Comparison of ENCODE assay signal across 9 cellular contexts in genomic region chr16:24976971-24977672, GRCh38. TPM values are rescaled to one million over a fixed set of nuclear protein-coding genes. Genes with fewer than 3 reads are reported as not detected.
DNase-seq lines count a peak whose midpoint lies in the region; ATAC-seq and TF ChIP-seq lines count a peak whose summit lies in the region.
"Had no signal": no experiment of that assay in that cellular context is flagged by ENCODE, and none has a peak within 500 bp of the region (broad histone marks: within the 10 kb centered on the region; RNA-seq: fewer than 3 reads in every experiment).

No MANE protein-coding gene starts in this region.

- peaks cover 49% of the 10 kb centered on the region for H3K9me1 ChIP-seq in IMR-90 (ENCODE audit: insufficient read depth, low read length)

- no peak overlapping the region for H2AFZ ChIP-seq in IMR-90 (replicated peaks; ENCODE audit: low read length, poor library complexity)
- no peak overlapping the region for H2AFZ ChIP-seq in parathyroid adenoma

- intact Hi-C loops in IMR-90 (cut with micrococcal nuclease), result loop anchor here (1.0 to 10.0 kb wide), 4 partner anchors 10 to 158 kb away; no protein-coding TSS in a partner anchor

- peak overlapping the region; percentile 82 for H3K56ac ChIP-seq in IMR-90 (ENCODE audit: extremely low read depth, insufficient read depth, low read length)

- H3K4me3 ChIP-seq in IMR-90 (ENCODE audit: insufficient read depth, low read depth, low read length) (no peak overlapping the region), parathyroid adenoma (ENCODE audit: low read depth, low read length) (no peak overlapping the region), BE2C (ENCODE audit: low read depth, low read length) (no peak overlapping the region)

- no peak for TF ChIP-seq CTCF in IMR-90 (conservative IDR thresholded peaks at IDR 0.05; ENCODE audit: low read depth, low read length)
- TF ChIP-seq CTCF in parathyroid adenoma (IDR thresholded peaks at IDR 0.05), result no peak
- no peak for TF ChIP-seq CTCF in BE2C (IDR thresholded peaks at IDR 0.05; ENCODE audit: low read depth, low read length)

- peak overlapping the region; percentile 97 for H2BK5ac ChIP-seq in IMR-90 (ENCODE audit: low read depth, low read length, poor library complexity, severe bottlenecking)

- no peak for TF ChIP-seq RAD21 in IMR-90 (IDR thresholded peaks at IDR 0.05; ENCODE audit: low read length)

- no peaks in the 10 kb centered on the region for H3K9me3 ChIP-seq in IMR-90 (ENCODE audit: control insufficient read depth, insufficient read depth, low read length)
- H3K9me3 ChIP-seq in parathyroid adenoma (ENCODE audit: control insufficient read depth, low read length), result no peaks in the 10 kb centered on the region
- no peaks in the 10 kb centered on the region for H3K9me3 ChIP-seq in BE2C

- peak overlapping the region; percentile 94 for H2BK15ac ChIP-seq in IMR-90 (ENCODE audit: low read depth, low read length)

- H3K4me1 ChIP-seq in IMR-90 (ENCODE audit: control insufficient read depth, insufficient read depth, low read length) (peaks cover 29% of the 10 kb centered on the region), parathyroid adenoma (no peaks in the 10 kb centered on the region), BE2C (peaks cover 10% of the 10 kb centered on the region)

- peak overlapping the region; percentile 81 for H2AK9ac ChIP-seq in IMR-90 (replicated peaks; ENCODE audit: low read depth, low read length, poor library complexity)

- DNase-seq in A172 (ENCODE audit: low spot score) (peak; percentile 67), IMR-90 (no peak), cerebellum (ENCODE audit: low spot score) (peak; percentile 56), BE2C (no peak), NCI-H2029 treated with DMSO at 0.1 percent for 48 hours (lab: John Stamatoyannopoulos, UW) (no peak)
- DNase-seq in effector CD4-positive, alpha-beta T cell, result no peak
- DNase-seq in stimulated activated CD4-positive, alpha-beta T cell treated with anti-CD3 and anti-CD28 coated beads, Interleukin-4, amount 100 ng/mL, for 24 hours, result no peak
- DNase-seq: NCI-H2227 treated with DMSO at 0.1 percent for 48 hours had no signal

- H3K4me2 ChIP-seq in IMR-90 (ENCODE audit: low read depth, low read length) (peak overlapping the region; percentile 39), parathyroid adenoma (ENCODE audit: low read length) (no peak overlapping the region)

- H3K79me2 ChIP-seq in parathyroid adenoma, result peaks cover under 1% of the 10 kb centered on the region

- 97% methylated on average over 12 of the region's 16 CpGs; no CpG with 5 or more reads in 1 of the 2 experiments for WGBS in IMR-90 (ENCODE audit: extremely low coverage in 2 of 2, insufficient read length in 1 of 2), 2 experiments

- peak; percentile 40; the same call in 1 of the 2 replicates for ATAC-seq in IMR-90 (ENCODE audit: low read depth)

- peak overlapping the region; percentile 81 for H4K91ac ChIP-seq in IMR-90 (ENCODE audit: insufficient read depth, low read depth, low read length)

- no peaks in the 10 kb centered on the region for H4K20me1 ChIP-seq in IMR-90 (ENCODE audit: insufficient read depth, low read length)

- in situ Hi-C loops in IMR-90 (cut with MboI; ENCODE audit: low sequenced_read_pairs), result no loop called here

- POLR2A ChIA-PET in IMR-90 (lab: Charles Lee; ENCODE audit: unreplicated experiment), result interaction anchor here (0.7 kb wide), 1 partner anchor 15 kb away, joined by 5 read pairs; no protein-coding TSS in a partner anchor

- BruUV-seq in IMR-90 (replicated peaks; lab: Mats Ljungman, UMichigan), result no TSS peak

- H3K14ac ChIP-seq in IMR-90 (replicated peaks; ENCODE audit: low read depth, low read length), result peak overlapping the region; percentile 85

- H3K9ac ChIP-seq in IMR-90 (ENCODE audit: low read depth, low read length), result peak overlapping the region; percentile 35
- no peak overlapping the region for H3K9ac ChIP-seq in parathyroid adenoma

- H3K18ac ChIP-seq in IMR-90 (ENCODE audit: low read depth, low read length), result peak overlapping the region; percentile 87

- H3K27me3 ChIP-seq in IMR-90 (ENCODE audit: control insufficient read depth, insufficient read depth, low read length), result no peaks in the 10 kb centered on the region
- H3K27me3 ChIP-seq in parathyroid adenoma (ENCODE audit: control insufficient read depth, insufficient read depth, low read length), result no peaks in the 10 kb centered on the region
- H3K27me3 ChIP-seq in BE2C, result no peaks in the 10 kb centered on the region

- peak overlapping the region; percentile 95 for H3K23ac ChIP-seq in IMR-90 (ENCODE audit: low read depth, low read length)

- dilution Hi-C loops in IMR-90 (cut with HindIII; ENCODE audit: low sequenced_read_pairs, unreplicated experiment), result no loop called here

- peak overlapping the region; percentile 83 for H4K5ac ChIP-seq in IMR-90 (ENCODE audit: low read depth, low read length)

- peak overlapping the region; percentile 82 to 83 for H4K8ac ChIP-seq in IMR-90 (ENCODE audit: low read depth in 2 of 2, low read length in 2 of 2)

- H2BK20ac ChIP-seq in IMR-90 (ENCODE audit: low read depth, low read length), result peak overlapping the region; percentile 84

- H3K79me1 ChIP-seq in IMR-90 (ENCODE audit: low read depth in 1 of 2, low read length in 2 of 2), result peaks cover 57 to 79% of the 10 kb centered on the region in 2 experiments

- H3K27ac ChIP-seq in IMR-90 (ENCODE audit: insufficient read depth, low read length), result peak overlapping the region; percentile 97
- peak overlapping the region; percentile 27 for H3K27ac ChIP-seq in parathyroid adenoma

- H3K36me3 ChIP-seq in IMR-90 (ENCODE audit: control insufficient read depth, insufficient read depth, low read length), result peaks cover 30% of the 10 kb centered on the region
- H3K36me3 ChIP-seq in parathyroid adenoma (ENCODE audit: control insufficient read depth, insufficient read depth, low read length), result no peaks in the 10 kb centered on the region
- H3K36me3 ChIP-seq in BE2C, result peaks cover 11% of the 10 kb centered on the region

- TF ChIP-seq POLR2A in IMR-90 (IDR thresholded peaks at IDR 0.05; ENCODE audit: low read depth, low read length), result no peak

- peak overlapping the region; percentile 85 for H2AK5ac ChIP-seq in IMR-90 (ENCODE audit: low read depth, low read length)

- H3K4ac ChIP-seq in IMR-90 (ENCODE audit: low read depth, low read length), result peak overlapping the region; percentile 91

- CTCF ChIA-PET in IMR-90 (lab: Yijun Ruan, JAX), result interaction anchor here (0.8 kb wide), 1 partner anchor 40 kb away, joined by 5 read pairs; no protein-coding TSS in a partner anchor

- H2BK120ac ChIP-seq in IMR-90 (ENCODE audit: low read depth, low read length), result peak overlapping the region; percentile 98

TF ChIP-seq in IMR-90, 13 proteins besides CTCF, POLR2A, EP300 and RAD21:
- no peak for TF ChIP-seq FOS (IDR thresholded peaks at IDR 0.05; ENCODE audit: low read depth, low read length)
- TF ChIP-seq MAZ (IDR thresholded peaks at IDR 0.05; ENCODE audit: borderline replicate concordance, low read depth, low read length), result no peak
- TF ChIP-seq ELK1 (IDR thresholded peaks at IDR 0.05; ENCODE audit: borderline replicate concordance, low read depth, low read length), result no peak
- no peak for TF ChIP-seq USF2 (IDR thresholded peaks at IDR 0.05; ENCODE audit: low read depth, low read length)
- no peak for TF ChIP-seq SMC3 (IDR thresholded peaks at IDR 0.05; ENCODE audit: low read depth, low read length)
- TF ChIP-seq BHLHE40 (IDR thresholded peaks at IDR 0.05; ENCODE audit: low read depth, low read length), result no peak
- no peak for TF ChIP-seq NFE2L2 (IDR thresholded peaks at IDR 0.05; ENCODE audit: low read depth, low read length)
- TF ChIP-seq RFX5 (IDR thresholded peaks at IDR 0.05; ENCODE audit: low read depth, low read length), result no peak
- no peak for TF ChIP-seq MAFK (IDR thresholded peaks at IDR 0.05; ENCODE audit: low read depth, low read length)
- no peak for TF ChIP-seq MXI1 (IDR thresholded peaks at IDR 0.05; ENCODE audit: borderline replicate concordance, low read depth, low read length)
TF ChIP-seq in IMR-90: peak in this region for 0.

RNA-seq across cellular contexts. Expression of gene ARHGAP17, which starts 38.0 kb away (rescaled TPM):
- total RNA-seq in A172 (2014; rRNA removed; shearing (Covaris generic)), result 51.9 and 58.7 TPM in 2 replicates
- total RNA-seq in IMR-90 (2012; rRNA removed) (27.6 and 29.4 TPM in 2 replicates), cerebellum (38.8 TPM)
- polyA plus RNA-seq in IMR-90 (2012; rRNA removed), result 60.1 and 65.0 TPM in 2 replicates
- polyA plus RNA-seq in IMR-90 (2012; cell fraction: cytosol; rRNA removed), result 40.0 and 40.7 TPM in 2 replicates
- polyA plus RNA-seq in IMR-90 (2012; cell fraction: nucleus; rRNA removed; ENCODE audit: low replicate concordance), result 81.6 and 132 TPM in 2 replicates
- 54.6 TPM for polyA plus RNA-seq in BE2C (2012; ENCODE audit: insufficient read depth, insufficient read length, low read depth)

Comparison
In these comparisons a context has a peak if more than half of its experiments do, and no peak if none do; other contexts are left out.
1. DNase-seq: peak in A172 (single experiment) and cerebellum (single experiment); none in IMR-90 (single experiment), BE2C (single experiment), effector CD4-positive, alpha-beta T cell (single experiment), stimulated activated CD4-positive, alpha-beta T cell treated with anti-CD3 and anti-CD28 coated beads, Interleukin-4, amount 100 ng/mL, for 24 hours (single experiment) and NCI-H2029 treated with DMSO at 0.1 percent for 48 hours (single experiment).